8 cellular contexts compared by ENCODE assay signal in the genomic region with DNA sequence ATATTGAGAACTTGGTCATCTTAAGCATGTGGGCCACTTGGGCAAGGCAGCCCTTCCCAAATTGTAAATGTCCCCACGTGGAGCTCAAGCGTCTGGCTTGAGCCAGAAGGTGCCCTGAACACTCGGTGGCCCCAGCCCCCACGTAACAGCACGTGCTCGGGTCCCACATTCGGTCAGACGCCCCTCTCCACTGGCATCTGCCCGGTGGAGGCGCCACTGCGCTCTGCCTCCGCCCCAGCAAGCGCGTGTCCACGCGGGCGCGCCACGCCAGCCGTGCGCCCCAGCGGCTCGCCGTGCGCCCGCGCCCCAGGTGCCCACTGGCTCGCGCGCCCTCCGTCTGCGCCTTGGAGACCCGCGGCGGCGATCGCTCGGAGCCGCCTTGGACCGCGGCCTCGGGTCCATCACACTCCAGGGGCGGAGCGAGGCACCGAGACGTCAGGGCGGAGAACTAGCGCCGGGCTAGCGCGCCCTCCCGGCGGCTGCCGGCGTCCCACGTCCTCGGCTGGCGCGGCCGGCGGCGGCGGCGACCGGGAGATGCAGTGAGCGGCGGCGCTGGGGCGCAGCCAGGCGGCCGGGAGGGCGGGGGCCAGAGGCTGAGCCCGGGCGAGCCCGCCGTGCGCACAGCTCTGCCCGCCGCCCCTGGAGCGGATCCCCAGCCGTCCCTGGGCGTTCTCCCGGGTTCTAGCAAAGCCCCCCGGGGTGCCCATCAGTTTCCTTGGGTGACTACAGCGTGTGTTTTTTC. TPM values are rescaled to one million over a fixed set of nuclear protein-coding genes. Genes with fewer than 3 reads are reported as not detected.
DNase-seq lines count a peak whose midpoint lies in the region; ATAC-seq, FAIRE-seq and TF ChIP-seq lines count a peak whose summit lies in the region.
"Had no signal": no experiment of that assay in that cellular context is flagged by ENCODE, and none has a peak within 500 bp of the region (broad histone marks: within the 10 kb centered on the region; RNA-seq: fewer than 3 reads in every experiment).

Gene PALM2AKAP2 (plus strand): TSS at position 488 of the 742 bp plus-strand sequence. CDS start 291 bp downstream, outside the sequence.

- peak within 1 kb of the TSS; percentile 76 for H4K8ac ChIP-seq in H1 (ENCODE audit: extremely low read depth, insufficient read depth, low read length)

- H2BK15ac ChIP-seq in H1 (ENCODE audit: low read length): 0 out of 2 replicates have a peak within 1 kb of the TSS, but pooled peaks have one; percentile 74

- POLR2A ChIA-PET in H1 (lab: Charles Lee; ENCODE audit: partially characterized antibody): interaction anchor here (1.0 to 1.9 kb wide), 2 partner anchors 9 to 36 kb away, joined by 3 to 6 read pairs; no protein-coding TSS in a partner anchor

- H3K9me3 ChIP-seq in H1 (ENCODE audit: insufficient read depth in 2 of 2, low read depth in 1 of 2, low read length in 1 of 2) (no peaks in the 10 kb centered on the region), right lobe of liver (no peaks in the 10 kb centered on the region), thyroid gland (no peaks in the 10 kb centered on the region)

- H3K4ac ChIP-seq in H1 (replicated peaks; ENCODE audit: insufficient read length, low read depth, low read length): no peak within 1 kb of the TSS

- H3K4me1 ChIP-seq in GM23338 (ENCODE audit: insufficient read depth) (peaks cover 14% of the 10 kb centered on the region; the same call in 1 of the 2 replicates), H1 (replicated peaks in 1 of 4; ENCODE audit: control insufficient read depth in 3 of 4, insufficient read depth in 4 of 4, low read length in 3 of 4) (peaks cover 0 to 5% (median 4%) of the 10 kb centered on the region in 4 experiments; a peak in 4 of 7 replicates), right lobe of liver (peaks cover 0 to 10% (median 0%) of the 10 kb centered on the region in 4 donors), thyroid gland (peaks cover 0 to 3% of the 10 kb centered on the region in 2 donors)

- H3K27ac Mint-ChIP-seq in GM23338: no peak within 1 kb of the TSS

- H3K27ac ChIP-seq in GM23338 (ENCODE audit: low read depth) (no peak within 1 kb of the TSS), H1 (ENCODE audit: low read depth, low read length) (no peak within 1 kb of the TSS), right lobe of liver (peak within 1 kb of the TSS; percentile 90 to 95 (median 94)), thyroid gland (peak within 1 kb of the TSS; percentile 21 to 66 (median 57))

- peaks cover 23% of the 10 kb centered on the region for H3K27me3 ChIP-seq in GM23338 (ENCODE audit: insufficient read depth)
- H3K27me3 ChIP-seq in H1 (replicated peaks in 1 of 4; ENCODE audit: control insufficient read depth in 3 of 4, extremely low read depth in 1 of 4, insufficient read depth in 3 of 4, low read length in 3 of 4): peaks cover 0 to 19% (median 12%) of the 10 kb centered on the region in 4 experiments; a peak in 6 of 7 replicates
- H3K27me3 ChIP-seq in right lobe of liver: no peaks in the 10 kb centered on the region
- H3K27me3 ChIP-seq in thyroid gland: no peaks in the 10 kb centered on the region

- no peak for FAIRE-seq in H1 (lab: Jason Lieb, UNC)
- FAIRE-seq: TTC549 had no signal

- peak within 1 kb of the TSS; percentile 16 for H4K91ac ChIP-seq in H1 (replicated peaks; ENCODE audit: insufficient read length, low read length)

- intact Hi-C loops in right lobe of liver (cut with DNase I) (no loop called here), thyroid gland (cut with DNase I) (no loop called here)

- no peaks in the 10 kb centered on the region for H3K79me1 ChIP-seq in H1 (ENCODE audit: low read depth, low read length)

- H2AFZ ChIP-seq in GM23338: peak within 1 kb of the TSS; percentile 100
- peak within 1 kb of the TSS; percentile 91 for H2AFZ ChIP-seq in H1 (ENCODE audit: low read length)

- H3K14ac ChIP-seq in H1 (ENCODE audit: insufficient read length): no peak within 1 kb of the TSS

- peak within 1 kb of the TSS; percentile 80 for H3K4me3 Mint-ChIP-seq in GM23338

- no peak within 1 kb of the TSS for H3K23ac ChIP-seq in H1 (ENCODE audit: insufficient read length)

- 0 out of 2 replicates have a peak within 1 kb of the TSS, but pooled peaks have one; percentile 3 for H2BK5ac ChIP-seq in H1 (ENCODE audit: low read depth, low read length)

- H4K5ac ChIP-seq in H1 (ENCODE audit: insufficient read length, low read depth, low read length): no peak within 1 kb of the TSS

- no peaks in the 10 kb centered on the region for H3K36me3 Mint-ChIP-seq in GM23338 (ENCODE audit: low read depth)

- peaks cover 9% of the 10 kb centered on the region; the same call in 2 of the 3 replicates for H3K4me1 Mint-ChIP-seq in GM23338

- H3K9ac ChIP-seq in H1 (replicated peaks in 1 of 4; ENCODE audit: extremely low read depth in 1 of 4, low read depth in 3 of 4, low read length in 3 of 4): peak within 1 kb of the TSS; percentile 26 to 69 (median 58)

- no peak within 1 kb of the TSS for H2AK5ac ChIP-seq in H1 (ENCODE audit: low read depth, low read length)

- DNase-seq in GM23338 (ENCODE audit: low spot score) (peak; percentile 85), NCI-H446 treated with DMSO at 0.1 percent for 48 hours (lab: John Stamatoyannopoulos, UW) (peak; percentile 12), H1 (ENCODE audit: low read depth in 1 of 2, low spot score in 2 of 2) (peak in 1 of 2 experiments; percentile 82), right lobe of liver (peak; percentile 74 to 85 (median 85)), thyroid gland (peak; percentile 74 to 80), OCI-M1 (lab: John Stamatoyannopoulos, UW) (no peak)

- no peaks in the 10 kb centered on the region for H3F3A ChIP-seq in GM23338 (replicated peaks; ENCODE audit: low read depth)

- peaks cover 14% of the 10 kb centered on the region for H3K27me3 Mint-ChIP-seq in GM23338 (ENCODE audit: insufficient read depth, low read depth, poor library complexity)

- H3K18ac ChIP-seq in H1 (ENCODE audit: extremely low read depth, low read length): peak within 1 kb of the TSS; percentile 73

- H3K36me3 ChIP-seq in GM23338 (ENCODE audit: insufficient read depth) (no peaks in the 10 kb centered on the region), H1 (ENCODE audit: control insufficient read depth in 2 of 4, insufficient read depth in 4 of 4, low read length in 3 of 4) (no peaks in the 10 kb centered on the region), right lobe of liver (no peaks in the 10 kb centered on the region), thyroid gland (no peaks in the 10 kb centered on the region)

- CTCF ChIA-PET in H1 (lab: Charles Lee; ENCODE audit: partially characterized antibody): interaction anchor here (0.6 to 1.5 kb wide), 6 partner anchors 10 to 176 kb away, joined by 3 to 4 read pairs (median 3); no protein-coding TSS in a partner anchor

- peaks cover 8% of the 10 kb centered on the region for H3K23me2 ChIP-seq in H1 (ENCODE audit: low read depth, low read length)

- H3K56ac ChIP-seq in H1 (replicated peaks; ENCODE audit: insufficient read length, low read depth, low read length): no peak within 1 kb of the TSS

- peak within 1 kb of the TSS; percentile 29; the same call in 1 of the 2 replicates for H2BK20ac ChIP-seq in H1 (ENCODE audit: low read length)

- H4K20me1 ChIP-seq in GM23338 (replicated peaks; ENCODE audit: insufficient read depth): no peaks in the 10 kb centered on the region
- H4K20me1 ChIP-seq in H1 (replicated peaks in 1 of 2; ENCODE audit: control insufficient read depth in 1 of 2, insufficient read depth in 2 of 2, low read length in 2 of 2): no peaks in the 10 kb centered on the region

- peak in 1 of 2 experiments; percentile 35; a peak in 2 of 4 replicates for TF ChIP-seq CTCF in GM23338 (conservative IDR thresholded peaks at IDR 0.05; ENCODE audit: low read depth in 2 of 2)
- peak; percentile 35 to 50 (median 36) for TF ChIP-seq CTCF in H1 (IDR thresholded peaks at IDR 0.05; ENCODE audit: control extremely low read depth in 1 of 3, insufficient read depth in 1 of 3, low read depth in 1 of 3, low read length in 3 of 3)
- TF ChIP-seq CTCF in right lobe of liver (IDR thresholded peaks at IDR 0.05): peak; percentile 34 to 48 (median 36)
- peak in 3 of 6 experiments; percentile 44 to 55 (median 55) for TF ChIP-seq CTCF in thyroid gland (IDR thresholded peaks at IDR 0.05)

- peaks cover 18% of the 10 kb centered on the region for H3K9me2 ChIP-seq in GM23338 (ENCODE audit: insufficient read depth)

- 3% methylated on average over 65 of the region's 85 CpGs; no CpG with 5 or more reads in 1 of the 2 experiments for WGBS in H1 (ENCODE audit: extremely low coverage in 1 of 2, insufficient coverage in 1 of 2, insufficient read length in 1 of 2, insufficient replicate concordance in 2 of 2, low coverage in 1 of 2, low lambda C conversion rate in 2 of 2, missing lambda C conversion rate in 1 of 2), 2 experiments
- no CpG with 5 or more reads among the region's 85 CpGs for WGBS in right lobe of liver (ENCODE audit: insufficient coverage, low coverage, low lambda C conversion rate, missing lambda C conversion rate)
- WGBS in thyroid gland, 2 donors: 3 to 4% methylated on average over 8 to 17 of the region's 85 CpGs

- no peaks in the 10 kb centered on the region for H3K9me3 Mint-ChIP-seq in GM23338

- H3K4me3 ChIP-seq in GM23338 (peak within 1 kb of the TSS; percentile 94), H1 (ENCODE audit: extremely low read depth in 1 of 4, insufficient read depth in 2 of 4, low read depth in 3 of 4, low read length in 4 of 4) (peak within 1 kb of the TSS; percentile 58 to 97 (median 82)), right lobe of liver (peak within 1 kb of the TSS; percentile 77 to 86 (median 81)), thyroid gland (replicated peaks in 1 of 3) (peak within 1 kb of the TSS; percentile 37 to 95 (median 50))

- H2BK12ac ChIP-seq in H1 (ENCODE audit: low read depth, low read length): peak within 1 kb of the TSS; percentile 65; the same call in 1 of the 2 replicates

- no peak within 1 kb of the TSS for H2BK120ac ChIP-seq in H1 (replicated peaks; ENCODE audit: low read depth, low read length)

- H3K79me2 ChIP-seq in GM23338 (replicated peaks; ENCODE audit: insufficient read depth): peaks cover 28% of the 10 kb centered on the region
- peaks cover 3 to 4% of the 10 kb centered on the region in 2 experiments; a peak in 2 of 4 replicates for H3K79me2 ChIP-seq in H1 (ENCODE audit: control insufficient read depth in 1 of 2, insufficient read depth in 2 of 2, low read length in 2 of 2)

- TF ChIP-seq EP300 in H1 (IDR thresholded peaks at IDR 0.05; ENCODE audit: borderline replicate concordance in 1 of 2, low read depth in 2 of 2, low read length in 2 of 2): no peak

- TF ChIP-seq POLR2A in H1 (IDR thresholded peaks at IDR 0.05; ENCODE audit: control extremely low read depth in 1 of 2, low read depth in 2 of 2, low read length in 2 of 2) (peak; percentile 34 to 50; a peak in 2 of 3 replicates), right lobe of liver (IDR thresholded peaks at IDR 0.05) (peak; percentile 84), thyroid gland (IDR thresholded peaks at IDR 0.05) (peak in 1 of 2 donors; percentile 71)

- ATAC-seq in GM23338: peak; percentile 95
- ATAC-seq in right lobe of liver: peak; percentile 75 to 91 (median 89)
- no peak for ATAC-seq in GM19395 (IDR thresholded peaks at IDR 0.05; ENCODE audit: unreplicated experiment)

- TF ChIP-seq RAD21 in H1 (IDR thresholded peaks at IDR 0.05 in 1 of 2, conservative IDR thresholded peaks at IDR 0.05 in 1 of 2; ENCODE audit: low read depth in 2 of 2, low read length in 2 of 2): peak; percentile 15 to 53; a peak in 3 of 4 replicates

- H3K4me2 ChIP-seq in GM23338 (peak within 1 kb of the TSS; percentile 100), H1 (ENCODE audit: insufficient read depth in 1 of 2, low read depth in 2 of 2, low read length in 2 of 2) (peak within 1 kb of the TSS; percentile 71 to 92)

RNA-seq across cellular contexts. Expression of gene PALM2AKAP2, which starts in this region (rescaled TPM):
- total RNA-seq in GM23338 (2014; rRNA removed; shearing (Covaris generic)): 7.9 and 8.3 TPM in 2 replicates
- 2.5 and 3.3 TPM in 2 replicates for polyA plus RNA-seq in GM23338 (2016; fragmentation: Nextera tagmentation; extraction: Ambion mirVana)
- total RNA-seq in H1 (2021; fragmentation: NEBNext Ultra II Directional; extraction: Animal tissue kit (Norgen Biotek cat#: 25700)): 11.8 and 20.5 TPM in 2 replicates
- polyA plus RNA-seq in H1 (2011; rRNA removed): 0.38 and 0.85 TPM in 2 replicates
- 1.5 TPM for polyA plus RNA-seq in H1 (2011; cell fraction: cytosol; rRNA removed)
- 2.2 TPM for polyA plus RNA-seq in H1 (2011; cell fraction: nucleus; rRNA removed)
- 3.1 to 5.2 TPM (median 3.5 TPM) in 4 replicates for polyA plus RNA-seq in H1 (2012, experiment 1 of 2)
- polyA plus RNA-seq in H1 (2012, experiment 2 of 2): 0.20 TPM
- polyA plus RNA-seq in H1 (2013, experiment 1 of 2): 4.2 TPM
- polyA plus RNA-seq in H1 (2013, experiment 2 of 2): 4.7 TPM
- 2.1 and 2.5 TPM in 2 replicates for polyA minus RNA-seq in H1 (2011; rRNA and poly(A)+ RNA removed)
- polyA minus RNA-seq in H1 (2011; cell fraction: cytosol; rRNA and poly(A)+ RNA removed): 3.1 TPM
- polyA minus RNA-seq in H1 (2011; cell fraction: nucleus; rRNA and poly(A)+ RNA removed): 1.5 TPM
- total RNA-seq in right lobe of liver: 10 to 100 TPM; 26.4 to 50.3 (median 32.2) TPM
- total RNA-seq in thyroid gland: 10 to 100 TPM in 3 of 4 donors, 1 to 10 TPM in 1; 9.9 to 25.4 (median 13.1) TPM

Comparison
In these comparisons a context has a peak if more than half of its experiments do, and no peak if none do; other contexts are left out.
1. H3K27ac ChIP-seq: peak in right lobe of liver (3 of 3) and thyroid gland (3 of 3); none in GM23338 (single experiment) and H1 (single experiment).
2. Peak in every context shown above with its lines, with median percentiles within 50 percentile points of each other: H3K4me3 ChIP-seq.